In the genomic region with DNA sequence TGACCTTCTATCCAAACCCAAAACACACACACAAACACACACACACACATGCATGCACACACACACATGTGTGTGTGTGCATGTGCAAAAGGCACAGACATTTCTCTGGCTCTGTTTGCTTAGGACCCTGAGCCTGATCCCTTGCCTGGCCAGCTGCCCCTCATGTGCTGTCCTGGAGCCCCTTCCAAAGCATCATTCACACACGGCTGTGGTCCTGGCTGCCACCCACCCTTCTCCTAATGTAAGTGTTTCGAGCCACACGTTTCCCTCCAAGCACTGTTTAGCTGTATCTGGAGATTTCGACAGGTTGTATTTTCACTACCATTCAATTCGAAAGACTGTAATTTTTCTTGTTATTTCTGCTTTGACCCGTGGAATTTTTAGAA, we compare ENCODE assay signal across 1 cellular context.
TF ChIP-seq lines count a peak whose summit lies in the region.

No MANE protein-coding gene starts in this region.

TF ChIP-seq in H1, 55 proteins besides CTCF, POLR2A, EP300 and RAD21:
- no peak for TF ChIP-seq USF2 (IDR thresholded peaks at IDR 0.05; ENCODE audit: low read length)
- no peak for TF ChIP-seq JUND (IDR thresholded peaks at IDR 0.05; ENCODE audit: low read length)
- TF ChIP-seq NANOG (IDR thresholded peaks at IDR 0.05; ENCODE audit: insufficient read depth, low read depth, low read length, poor library complexity, severe bottlenecking) = no peak
- TF ChIP-seq CREB1 (IDR thresholded peaks at IDR 0.05) = no peak
- TF ChIP-seq SAP30 (IDR thresholded peaks at IDR 0.05; ENCODE audit: insufficient read depth, insufficient replicate concordance, low read length) = no peak
- TF ChIP-seq JUN (IDR thresholded peaks at IDR 0.05; ENCODE audit: low read depth, low read length) = no peak
- TF ChIP-seq, protein P1, sequence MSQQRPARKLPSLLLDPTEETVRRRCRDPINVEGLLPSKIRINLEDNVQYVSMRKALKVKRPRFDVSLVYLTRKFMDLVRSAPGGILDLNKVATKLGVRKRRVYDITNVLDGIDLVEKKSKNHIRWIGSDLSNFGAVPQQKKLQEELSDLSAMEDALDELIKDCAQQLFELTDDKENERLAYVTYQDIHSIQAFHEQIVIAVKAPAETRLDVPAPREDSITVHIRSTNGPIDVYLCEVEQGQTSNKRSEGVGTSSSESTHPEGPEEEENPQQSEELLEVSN (IDR thresholded peaks at IDR 0.05) = no peak
